In the genomic region with DNA sequence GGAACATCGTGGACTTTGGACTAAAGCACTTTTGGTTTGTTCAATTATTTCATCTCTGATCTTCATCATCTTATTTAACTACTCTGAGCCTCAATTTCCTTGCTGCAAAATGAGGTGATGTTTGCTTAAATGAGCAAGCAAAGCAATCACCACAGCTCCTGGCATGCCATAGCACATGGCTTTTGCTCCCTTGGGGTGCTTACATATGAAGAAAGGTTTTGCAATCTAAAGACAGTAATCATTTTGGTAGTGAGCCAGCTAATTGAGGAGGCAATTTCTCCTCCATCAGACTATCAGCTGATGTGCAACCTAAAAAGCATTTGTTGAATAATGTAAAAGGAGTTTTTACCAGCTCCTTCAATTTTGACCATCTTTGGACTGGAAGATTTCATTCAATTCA, we compare ENCODE assay signal across 26 cellular contexts.
A peak's percentile ranks its signal among the peaks of the same experiment; 100 is the strongest.
DNase-seq lines count a peak whose midpoint lies in the region; FAIRE-seq and TF ChIP-seq lines count a peak whose summit lies in the region.
"Had no signal": no experiment of that assay in that cellular context is flagged by ENCODE, and none has a peak within 500 bp of the region (broad histone marks: within the 10 kb centered on the region; RNA-seq: fewer than 3 reads in every experiment).

No MANE protein-coding gene starts in this region.

- H3K4me3 ChIP-seq in bronchial epithelial cell (ENCODE audit: low read depth, low read length), result no peak overlapping the region
- no peak overlapping the region for H3K4me3 ChIP-seq in foreskin fibroblast (ENCODE audit: low read depth in 1 of 2, low read length in 2 of 2)

- peak; percentile 90 for FAIRE-seq in bronchial epithelial cell (lab: Jason Lieb, UNC)
- FAIRE-seq: GM12892, GM19239, H54, RCC 7860 had no signal

- DNase-seq in bronchial epithelial cell (ENCODE audit: low read depth), result peak; percentile 94
- peak; percentile 48 for DNase-seq in epithelial cell of prostate (ENCODE audit: low read depth, low spot score)
- DNase-seq in foreskin fibroblast, result peak; percentile 49 to 57
- DNase-seq in hippocampal formation (lab: John Stamatoyannopoulos, UW), result no peak
- no peak for DNase-seq in HuH-7.5 (ENCODE audit: low spot score)
- no peak for DNase-seq in NCI-H774 (lab: John Stamatoyannopoulos, UW)
- no peak for DNase-seq in AML-193 (lab: John Stamatoyannopoulos, UW)
- DNase-seq: BE2C; CD8-positive, alpha-beta memory T cell; DMS153; DND-41; Karpas-422; MV-4-11; NCI-H1105; NCI-H1436 treated with DMSO at 0.1 percent for 48 hours; NCI-H187 treated with DMSO at 0.1 percent for 48 hours; NCI-H2171 treated with DMSO at 0.1 percent for 48 hours; NCI-H345; NCI-H510A treated with DMSO at 0.1 percent for 48 hours; SIG-M5; SK-N-SH had no signal

- H3K27me3 ChIP-seq in bronchial epithelial cell (ENCODE audit: control insufficient read depth, insufficient read depth, low read length), result no peaks in the 10 kb centered on the region
- H3K27me3 ChIP-seq: BE2C had no signal

- TF ChIP-seq CTCF in bronchial epithelial cell (IDR thresholded peaks at IDR 0.05; ENCODE audit: insufficient read depth, low read length, severe bottlenecking), result no peak
- TF ChIP-seq CTCF in foreskin fibroblast (IDR thresholded peaks at IDR 0.05; ENCODE audit: low read depth, low read length), result no peak

- no peaks in the 10 kb centered on the region for H3K36me3 ChIP-seq in bronchial epithelial cell (ENCODE audit: control insufficient read depth, insufficient read depth, low read length)
- H3K36me3 ChIP-seq: BE2C had no signal

- peak overlapping the region; percentile 21 for H3K27ac ChIP-seq in epithelial cell of prostate
- H3K27ac ChIP-seq: HL-60 had no signal

Comparison
In these comparisons a context has a peak if more than half of its experiments do, and no peak if none do; other contexts are left out.
1. DNase-seq: peak in bronchial epithelial cell (single experiment), epithelial cell of prostate (single experiment) and foreskin fibroblast (2 of 2); none in hippocampal formation (0 of 2), HuH-7.5 (single experiment), NCI-H774 (single experiment) and AML-193 (0 of 2).